37 cellular contexts compared by ENCODE assay signal in the genomic region with DNA sequence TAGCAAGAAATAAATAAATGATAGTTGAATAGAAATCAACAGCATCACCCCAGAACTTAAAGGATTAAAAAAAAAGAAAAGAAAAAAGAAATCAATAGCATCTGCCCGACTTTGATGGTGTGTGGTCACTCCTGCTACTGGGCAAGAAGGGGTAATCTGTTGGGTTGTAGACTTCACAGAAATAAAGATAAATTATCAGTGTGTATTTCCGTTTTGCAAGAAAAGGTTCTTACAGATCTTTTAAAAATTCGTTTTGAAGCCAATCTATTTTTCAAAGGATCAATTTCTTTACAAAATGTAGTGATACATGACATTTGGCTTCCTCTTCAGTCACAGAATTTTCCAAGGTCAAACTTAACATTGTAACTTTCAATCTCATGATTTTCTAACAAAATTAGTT.
"Had no signal": no experiment of that assay in that cellular context is flagged by ENCODE, and none has a peak within 500 bp of the region (broad histone marks: within the 10 kb centered on the region; RNA-seq: fewer than 3 reads in every experiment).

No MANE protein-coding gene starts in this region.

- H3K27me3 ChIP-seq: MG63 had no signal

- H3K4me3 ChIP-seq: MG63 had no signal

- H3K36me3 ChIP-seq: MG63 had no signal

- DNase-seq: Karpas-422, Kasumi-1, MG63, MM.1S, MV-4-11, NCI-H1048, NCI-H1092, NCI-H1092 treated with DMSO at 0.1 percent for 48 hours, NCI-H1105, NCI-H1105 treated with DMSO at 0.1 percent for 48 hours, NCI-H1417, NCI-H1417 treated with DMSO at 0.1 percent for 48 hours, NCI-H1436, NCI-H1436 treated with DMSO at 0.1 percent for 48 hours, NCI-H146, NCI-H1694, NCI-H1694 treated with DMSO at 0.1 percent for 48 hours, NCI-H187, NCI-H187 treated with DMSO at 0.1 percent for 48 hours, NCI-H1930, NCI-H2029, NCI-H2029 treated with DMSO at 0.1 percent for 48 hours, NCI-H2081, NCI-H2081 treated with DMSO at 0.1 percent for 48 hours, NCI-H2107, NCI-H2171, NCI-H2171 treated with DMSO at 0.1 percent for 48 hours, NCI-H2227 treated with DMSO at 0.1 percent for 48 hours, NCI-H226, NCI-H345, NCI-H446, NCI-H446 treated with DMSO at 0.1 percent for 48 hours, NCI-H510A, NCI-H510A treated with DMSO at 0.1 percent for 48 hours, NCI-H524, NCI-H524 treated with DMSO at 0.1 percent for 48 hours, NCI-H526 had no signal
